29 cellular contexts compared by ENCODE assay signal in the genomic region with DNA sequence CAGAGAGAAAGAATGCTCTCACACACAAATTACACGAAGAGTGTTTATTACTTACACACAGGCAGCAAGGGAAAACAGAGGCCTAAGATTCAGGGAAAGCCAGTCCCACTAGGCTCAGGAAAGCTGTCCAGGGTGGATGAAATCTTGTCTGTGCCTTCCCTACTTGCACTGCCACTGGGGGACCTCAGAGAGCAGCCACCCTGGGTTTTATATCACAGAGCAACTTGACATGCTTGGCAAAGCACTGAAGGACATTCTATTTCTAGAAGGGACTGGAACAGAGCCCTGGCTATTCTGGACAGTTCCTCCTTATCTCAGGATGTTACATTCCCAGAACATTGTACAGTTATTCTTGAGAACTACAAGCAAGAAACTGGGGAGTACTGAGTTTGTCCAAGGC. TPM values are rescaled to one million over a fixed set of nuclear protein-coding genes. Genes with fewer than 3 reads are reported as not detected.
DNase-seq lines count a peak whose midpoint lies in the region; ATAC-seq, FAIRE-seq and TF ChIP-seq lines count a peak whose summit lies in the region.
"Had no signal": no experiment of that assay in that cellular context is flagged by ENCODE, and none has a peak within 500 bp of the region (broad histone marks: within the 10 kb centered on the region; RNA-seq: fewer than 3 reads in every experiment).

No MANE protein-coding gene starts in this region.

- ATAC-seq in lower lobe of right lung, result peak; percentile 47 to 55
- ATAC-seq: GM23338 had no signal

- H3K27ac ChIP-seq in DOHH2 (ENCODE audit: low read depth, low read length), result no peak overlapping the region
- no peak overlapping the region for H3K27ac ChIP-seq in lower lobe of right lung
- H3K27ac ChIP-seq: esophagus squamous epithelium, SJSA1, vagina had no signal

- TF ChIP-seq CTCF in DOHH2 (IDR thresholded peaks at IDR 0.05; ENCODE audit: low read depth, low read length, poor library complexity, severe bottlenecking), result peak; percentile 49
- peak; percentile 2 for TF ChIP-seq CTCF in HFF-Myc (IDR thresholded peaks at IDR 0.05; ENCODE audit: low read depth, low read length, missing control alignments)
- TF ChIP-seq CTCF in bronchial epithelial cell (IDR thresholded peaks at IDR 0.05; ENCODE audit: insufficient read depth, low read length, severe bottlenecking), result no peak
- TF ChIP-seq CTCF in lower lobe of right lung (IDR thresholded peaks at IDR 0.05), result no peak

- H3K4me3 ChIP-seq in DOHH2 (ENCODE audit: low read length) (no peak overlapping the region), HFF-Myc (replicated peaks; ENCODE audit: low read depth, low read length) (no peak overlapping the region), bronchial epithelial cell (ENCODE audit: low read depth, low read length) (no peak overlapping the region), lower lobe of right lung (no peak overlapping the region)
- H3K4me3 ChIP-seq: esophagus squamous epithelium, GM23338, SJSA1, smooth muscle cell, vagina had no signal

- peaks cover 57% of the 10 kb centered on the region for H3K4me1 ChIP-seq in DOHH2 (ENCODE audit: control insufficient read depth, low read length)
- H3K4me1 ChIP-seq in lower lobe of right lung, result no peaks in the 10 kb centered on the region
- H3K4me1 ChIP-seq: esophagus squamous epithelium, vagina had no signal

- FAIRE-seq in bronchial epithelial cell (lab: Jason Lieb, UNC), result peak; percentile 60
- FAIRE-seq: islet of Langerhans had no signal

- H3K27me3 ChIP-seq in DOHH2 (ENCODE audit: control insufficient read depth, low read length), result no peaks in the 10 kb centered on the region
- no peaks in the 10 kb centered on the region for H3K27me3 ChIP-seq in bronchial epithelial cell (ENCODE audit: control insufficient read depth, insufficient read depth, low read length)
- no peaks in the 10 kb centered on the region for H3K27me3 ChIP-seq in lower lobe of right lung (ENCODE audit: low read depth)
- H3K27me3 ChIP-seq: esophagus squamous epithelium, SJSA1, vagina had no signal

- H3K9me3 ChIP-seq in DOHH2 (ENCODE audit: control insufficient read depth, insufficient read depth, low read length), result no peaks in the 10 kb centered on the region
- H3K9me3 ChIP-seq in lower lobe of right lung, result no peaks in the 10 kb centered on the region
- H3K9me3 ChIP-seq: esophagus squamous epithelium, SJSA1, vagina had no signal

- H3K36me3 ChIP-seq in DOHH2 (ENCODE audit: control insufficient read depth, low read length) (no peaks in the 10 kb centered on the region), bronchial epithelial cell (ENCODE audit: control insufficient read depth, insufficient read depth, low read length) (no peaks in the 10 kb centered on the region), lower lobe of right lung (no peaks in the 10 kb centered on the region)
- H3K36me3 ChIP-seq: esophagus squamous epithelium, SJSA1, vagina had no signal

- H3K79me2 ChIP-seq in DOHH2 (ENCODE audit: control insufficient read depth, low read length), result no peaks in the 10 kb centered on the region

- H4K20me1 ChIP-seq in DOHH2 (ENCODE audit: control insufficient read depth, insufficient read depth, low read depth, low read length), result no peaks in the 10 kb centered on the region

- intact Hi-C loops in lower lobe of right lung (cut with DNase I), result no loop called here

- no peak for DNase-seq in HFF-Myc (ENCODE audit: extremely low read depth, low read depth)
- DNase-seq in bronchial epithelial cell (ENCODE audit: low read depth), result no peak
- DNase-seq in lower lobe of right lung, result no peak
- DNase-seq in stimulated activated CD4-positive, alpha-beta T cell treated with anti-CD3 and anti-CD28 coated beads, Interleukin-4, amount 100 ng/mL, for 4 hours, result no peak
- no peak for DNase-seq in DMS153 (lab: John Stamatoyannopoulos, UW)
- no peak for DNase-seq in HCEC 1CT
- no peak for DNase-seq in COLO668 (lab: John Stamatoyannopoulos, UW; ENCODE audit: unreplicated experiment)
- DNase-seq: ACHN; activated B cell treated with CpG ODN at 0.5 μM for 24 hours; activated CD4-positive, alpha-beta memory T cell treated with anti-CD3 and anti-CD28 coated beads, Interleukin-2, amount 10 ng/mL, durations not matched to agents 7 days and 5 days; activated naive CD4-positive, alpha-beta T cell treated with anti-CD3 and anti-CD28 coated beads, Interleukin-2, amount 10 ng/mL, durations not matched to agents 7 days and 5 days; activated T-cell treated with anti-CD3 and anti-CD28 coated beads, Interleukin-2, amount 50 U/mL, for 1 hour; aorta; DMS 273 treated with DMSO at 0.1 percent for 48 hours; effector memory CD4-positive, alpha-beta T cell; esophagus squamous epithelium; head of caudate nucleus; mesenchymal stem cell; NCI-H526; OCI-M1; stimulated activated CD4-positive, alpha-beta T cell treated with anti-CD3 and anti-CD28 coated beads, Interleukin-4, amount 100 ng/mL, for 1 hour; substantia nigra; T-helper 2 cell had no signal

- H3K9me2 ChIP-seq in DOHH2 (replicated peaks; ENCODE audit: control insufficient read depth, low read length), result no peaks in the 10 kb centered on the region

- H3F3A ChIP-seq in DOHH2 (ENCODE audit: control insufficient read depth, insufficient read depth), result peaks cover 10% of the 10 kb centered on the region

- no peak overlapping the region for H3K4me2 ChIP-seq in DOHH2 (ENCODE audit: low read length)
- H3K4me2 ChIP-seq: GM23338, smooth muscle cell had no signal

RNA-seq across cellular contexts. Expression of a gene that starts 7.5 kb away (rescaled TPM):
- 69.6 and 95.6 TPM in 2 replicates for total RNA-seq in bronchial epithelial cell
- total RNA-seq in lower lobe of right lung, result 0.65 TPM
- total RNA-seq: activated B cell treated with CpG ODN at 0.5 μM for 24 hours; activated CD4-positive, alpha-beta memory T cell treated with anti-CD3 and anti-CD28 coated beads, Interleukin-2, amount 10 ng/mL, durations not matched to agents 7 days and 5 days; aorta; SJSA1; smooth muscle cell had no signal

RNA-seq across cellular contexts. Expression of a gene that starts 29.1 kb away (rescaled TPM):
- 14.0 and 17.0 TPM in 2 replicates for total RNA-seq in bronchial epithelial cell
- total RNA-seq in lower lobe of right lung, result 39.8 TPM

Comparison
In these comparisons a context has a peak if more than half of its experiments do, and no peak if none do; other contexts are left out.
1. CTCF ChIP-seq: peak in DOHH2 (single experiment) and HFF-Myc (single experiment); none in bronchial epithelial cell (single experiment) and lower lobe of right lung (single experiment).
2. RNA of a gene that starts 7.5 kb away (total RNA-seq): 69.6 to 95.6 TPM in bronchial epithelial cell; 0.65 TPM in lower lobe of right lung (single experiment); every median in the first group is over 10 times any median in the second.